Comparison of ENCODE assay signal across 1 cellular context in genomic region chr18:57439985-57440330, GRCh38.
TF ChIP-seq lines count a peak whose summit lies in the region.

No MANE protein-coding gene starts in this region.

TF ChIP-seq in endothelial cell of umbilical vein, 7 proteins besides CTCF, POLR2A, EP300 and RAD21:
- TF ChIP-seq JUN (IDR thresholded peaks at IDR 0.05; ENCODE audit: borderline replicate concordance, insufficient read depth, insufficient read length, low read depth) = no peak
- no peak for TF ChIP-seq MYC (IDR thresholded peaks at IDR 0.05; ENCODE audit: low read depth, low read length)
- TF ChIP-seq EZH2 (IDR thresholded peaks at IDR 0.05; ENCODE audit: borderline replicate concordance, low read depth, low read length, severe bottlenecking) = peak; percentile 92
